ENCODE assay signal across 9 cellular contexts in the genomic region with DNA sequence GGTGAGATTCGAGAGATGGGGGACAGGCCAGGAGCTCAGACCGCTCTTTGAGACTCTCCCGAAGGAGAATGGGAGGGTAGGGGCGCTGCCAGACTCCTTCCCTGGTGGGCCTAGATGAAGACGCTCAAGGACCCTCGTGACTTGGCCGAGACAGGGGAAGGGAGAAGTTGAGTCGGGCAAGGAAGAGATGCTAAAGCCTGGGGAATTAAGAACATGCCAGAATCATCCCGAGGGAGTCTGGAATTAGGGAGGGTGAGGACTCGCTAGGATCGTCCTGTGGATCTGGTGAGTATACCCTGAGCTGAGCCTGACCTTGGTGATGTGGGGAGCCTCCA. TPM values are rescaled to one million over a fixed set of nuclear protein-coding genes. Genes with fewer than 3 reads are reported as not detected.
A peak's percentile ranks its signal among the peaks of the same experiment; 100 is the strongest.
DNase-seq lines count a peak whose midpoint lies in the region; ATAC-seq and TF ChIP-seq lines count a peak whose summit lies in the region.
"Had no signal": no experiment of that assay in that cellular context is flagged by ENCODE, and none has a peak within 500 bp of the region (broad histone marks: within the 10 kb centered on the region; RNA-seq: fewer than 3 reads in every experiment).

No MANE protein-coding gene starts in this region.

- ATAC-seq in HG02973 (IDR thresholded peaks at IDR 0.05; ENCODE audit: unreplicated experiment) (no peak), HG03159 (IDR thresholded peaks at IDR 0.05; ENCODE audit: unreplicated experiment) (no peak), esophagus mucosa (no peak)

- H3K9me3 ChIP-seq in Peyer's patch (no peaks in the 10 kb centered on the region), esophagus muscularis mucosa (no peaks in the 10 kb centered on the region), prostate gland (no peaks in the 10 kb centered on the region)

- peaks cover 3 to 17% (median 5%) of the 10 kb centered on the region in 4 donors for H3K4me1 ChIP-seq in Peyer's patch
- peaks cover 5 to 29% (median 26%) of the 10 kb centered on the region in 4 donors for H3K4me1 ChIP-seq in esophagus muscularis mucosa
- H3K4me1 ChIP-seq in prostate gland (replicated peaks): peaks cover 4% of the 10 kb centered on the region

- H3K36me3 ChIP-seq in Peyer's patch (peaks cover 0 to 34% (median 0%) of the 10 kb centered on the region in 3 donors), esophagus muscularis mucosa (peaks cover 28 to 38% (median 36%) of the 10 kb centered on the region in 4 donors), prostate gland (no peaks in the 10 kb centered on the region)

- peak overlapping the region; percentile 75 for H3K4me3 ChIP-seq in GM12864 (ENCODE audit: low read depth, low read length)
- peak overlapping the region; percentile 46 to 71 (median 63) for H3K4me3 ChIP-seq in Peyer's patch
- peak overlapping the region; percentile 54 to 64 (median 56) for H3K4me3 ChIP-seq in esophagus muscularis mucosa
- H3K4me3 ChIP-seq in prostate gland: peak overlapping the region; percentile 28 to 45

- TF ChIP-seq POLR2A in Peyer's patch (IDR thresholded peaks at IDR 0.05) (no peak), esophagus muscularis mucosa (IDR thresholded peaks at IDR 0.05; ENCODE audit: low read depth) (no peak), prostate gland (IDR thresholded peaks at IDR 0.05) (no peak)

- DNase-seq in GM12864 (ENCODE audit: low read depth) (no peak), Peyer's patch (no peak), esophagus muscularis mucosa (ENCODE audit: extremely low spot score) (no peak), prostate gland (ENCODE audit: low spot score) (no peak), islet precursor cell (no peak)

- H3K27me3 ChIP-seq in Peyer's patch (no peaks in the 10 kb centered on the region), esophagus muscularis mucosa (no peaks in the 10 kb centered on the region), prostate gland (replicated peaks; ENCODE audit: insufficient read depth) (no peaks in the 10 kb centered on the region)

- H3K27ac ChIP-seq in Peyer's patch (no peak overlapping the region), esophagus muscularis mucosa (replicated peaks in 1 of 4) (no peak overlapping the region), prostate gland (no peak overlapping the region)

- TF ChIP-seq CTCF in GM12864 (IDR thresholded peaks at IDR 0.05; ENCODE audit: low read depth, low read length, missing control alignments) (no peak), Peyer's patch (IDR thresholded peaks at IDR 0.05) (no peak), esophagus muscularis mucosa (IDR thresholded peaks at IDR 0.05) (no peak), prostate gland (IDR thresholded peaks at IDR 0.05) (no peak)

- WGBS in esophagus muscularis mucosa: 6% methylated on average over 10 of the region's 11 CpGs
- WGBS in prostate gland: 5% methylated on average over 11 of the region's 11 CpGs

- no peak for TF ChIP-seq EP300 in esophagus muscularis mucosa (IDR thresholded peaks at IDR 0.05)

- intact Hi-C loops in esophagus muscularis mucosa (cut with DNase I): loop anchor here (5.0 kb wide), 1 partner anchor 154 kb away; no protein-coding TSS in a partner anchor
- intact Hi-C loops in prostate gland (cut with DNase I): no loop called here

RNA-seq across cellular contexts. Expression of a gene that starts 0.5 kb away (rescaled TPM):
- 10 to 100 TPM in 2 of 4 donors, 1 to 10 TPM in 2; 7.3 to 24.8 (median 9.8) TPM for total RNA-seq in Peyer's patch
- total RNA-seq in esophagus muscularis mucosa: 1 to 10 TPM in 1 of 4 donors, under 1 TPM in 2, not detected in 1; 0.83 to 2.7 (median 0.91) TPM
- total RNA-seq in prostate gland: 10 to 100 TPM in 1 of 2 donors, 1 to 10 TPM in 1; 2.2 to 10.9 TPM
- 46.5 TPM for total RNA-seq in esophagus mucosa

RNA-seq across cellular contexts. Expression of a gene that starts 14.1 kb away (rescaled TPM):
- total RNA-seq in Peyer's patch (1 to 10 TPM in 2 of 4 donors, not detected in 2; 2.7 to 3.5 TPM), esophagus muscularis mucosa (1 to 10 TPM in 3 of 4 donors, under 1 TPM in 1; 0.46 to 3.1 (median 1.8) TPM), prostate gland (1 to 10 TPM; 2.1 to 3.0 TPM), esophagus mucosa (not detected)
- total RNA-seq: T-helper 2 cell treated with Interferon-gamma antibody and Interleukin-4, amounts not matched to agents 100 ng/mL and 5 ng/mL, for 36 hours had no signal

RNA-seq across cellular contexts. Expression of a gene that starts 20.6 kb away (rescaled TPM):
- total RNA-seq in Peyer's patch: 10 to 100 TPM; 17.5 to 94.9 (median 42.7) TPM
- total RNA-seq in esophagus muscularis mucosa: 10 to 100 TPM; 54.0 to 78.5 (median 63.5) TPM
- total RNA-seq in prostate gland: 10 to 100 TPM; 60.4 to 68.4 TPM
- total RNA-seq in esophagus mucosa: 7.1 TPM

RNA-seq across cellular contexts. Expression of a gene that starts 21.2 kb away (rescaled TPM):
- total RNA-seq in Peyer's patch (10 to 100 TPM; 21.5 to 41.4 (median 25.2) TPM), esophagus muscularis mucosa (10 to 100 TPM; 28.2 to 35.9 (median 30.6) TPM), prostate gland (10 to 100 TPM; 21.8 to 35.5 TPM), esophagus mucosa (15.8 TPM)

RNA-seq across cellular contexts. Expression of a gene that starts 21.3 kb away (rescaled TPM):
- total RNA-seq in Peyer's patch (not detected), esophagus muscularis mucosa (1 to 10 TPM in 2 of 4 donors, under 1 TPM in 1, not detected in 1; 0.80 to 3.3 (median 3.2) TPM), prostate gland (1 to 10 TPM in 1 of 2 donors, not detected in 1; 5.2 TPM), esophagus mucosa (not detected)
- total RNA-seq: T-helper 2 cell treated with Interferon-gamma antibody and Interleukin-4, amounts not matched to agents 100 ng/mL and 5 ng/mL, for 36 hours had no signal
